17 cellular contexts compared by ENCODE assay signal in the genomic region with DNA sequence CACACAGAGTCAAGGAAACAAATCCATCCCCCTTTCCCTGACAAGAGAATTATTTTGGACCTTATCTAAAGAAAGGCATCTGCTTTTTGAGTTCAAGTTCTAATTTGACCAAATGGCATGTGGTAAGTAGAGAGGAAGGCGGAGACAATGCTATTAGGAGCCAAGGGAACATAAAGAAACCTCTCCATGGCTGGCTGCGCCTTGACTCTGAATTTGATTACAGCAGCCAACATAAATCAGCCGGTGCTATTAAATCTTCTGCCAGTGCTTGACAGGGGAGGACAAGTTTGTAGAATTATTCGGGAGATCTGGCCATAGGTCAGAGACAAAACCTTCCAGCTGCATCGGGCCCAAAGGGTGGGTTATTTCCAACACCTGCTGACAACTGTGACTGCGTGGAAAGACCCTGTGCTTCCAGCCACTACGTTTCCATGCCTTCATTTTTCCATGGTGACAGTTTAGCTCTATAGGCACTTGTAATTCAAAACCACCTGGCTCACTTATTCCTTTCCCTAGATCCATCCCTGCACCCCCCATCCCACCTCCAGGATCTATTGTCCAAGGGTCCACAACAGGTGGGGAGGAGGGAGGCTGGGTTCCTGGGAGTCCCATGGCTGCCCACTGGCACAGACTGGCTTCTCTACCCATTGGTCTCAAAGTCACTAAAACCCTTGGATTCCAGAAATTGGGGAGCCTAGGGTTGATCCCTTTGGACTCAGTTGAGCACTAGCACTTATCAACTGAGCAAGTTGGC.
"Had no signal": no experiment of that assay in that cellular context is flagged by ENCODE, and none has a peak within 500 bp of the region (broad histone marks: within the 10 kb centered on the region; RNA-seq: fewer than 3 reads in every experiment).

No MANE protein-coding gene starts in this region.

- H3K27ac ChIP-seq: epithelial cell of prostate had no signal

- ATAC-seq: activated CD4-positive, CD25-positive, alpha-beta regulatory T cell treated with anti-CD3 and anti-CD28 coated beads, Interleukin-2, amount 50 U/mL, for 24 hours; activated CD8-positive, alpha-beta T cell treated with anti-CD3 and anti-CD28 coated beads, Interleukin-2, amount 10 ng/mL, durations not matched to agents 7 days and 5 days; left lobe of liver had no signal

- DNase-seq: activated CD4-positive, alpha-beta T cell treated with anti-CD3 and anti-CD28 coated beads, Interleukin-2, amount 10 ng/mL, durations not matched to agents 7 days and 5 days; activated CD8-positive, alpha-beta T cell treated with anti-CD3 and anti-CD28 coated beads, Interleukin-2, amount 10 ng/mL, durations not matched to agents 7 days and 5 days; activated naive CD4-positive, alpha-beta T cell treated with anti-CD3 and anti-CD28 coated beads, Interleukin-2, amount 10 ng/mL, durations not matched to agents 7 days and 5 days; activated naive CD8-positive, alpha-beta T cell treated with anti-CD3 and anti-CD28 coated beads, Interleukin-2, amount 50 U/mL, for 24 hours; activated T-cell treated with anti-CD3 and anti-CD28 coated beads, Interleukin-2, amount 50 U/mL, for 24 hours; anterior cingulate cortex; central memory CD4-positive, alpha-beta T cell; foreskin fibroblast; hypothalamus; islet precursor cell; occipital lobe; retina; stimulated activated naive CD4-positive, alpha-beta T cell had no signal

- H3K4me3 ChIP-seq: lung had no signal
